Comparison of ENCODE assay signal across 1 cellular context in the genomic region with DNA sequence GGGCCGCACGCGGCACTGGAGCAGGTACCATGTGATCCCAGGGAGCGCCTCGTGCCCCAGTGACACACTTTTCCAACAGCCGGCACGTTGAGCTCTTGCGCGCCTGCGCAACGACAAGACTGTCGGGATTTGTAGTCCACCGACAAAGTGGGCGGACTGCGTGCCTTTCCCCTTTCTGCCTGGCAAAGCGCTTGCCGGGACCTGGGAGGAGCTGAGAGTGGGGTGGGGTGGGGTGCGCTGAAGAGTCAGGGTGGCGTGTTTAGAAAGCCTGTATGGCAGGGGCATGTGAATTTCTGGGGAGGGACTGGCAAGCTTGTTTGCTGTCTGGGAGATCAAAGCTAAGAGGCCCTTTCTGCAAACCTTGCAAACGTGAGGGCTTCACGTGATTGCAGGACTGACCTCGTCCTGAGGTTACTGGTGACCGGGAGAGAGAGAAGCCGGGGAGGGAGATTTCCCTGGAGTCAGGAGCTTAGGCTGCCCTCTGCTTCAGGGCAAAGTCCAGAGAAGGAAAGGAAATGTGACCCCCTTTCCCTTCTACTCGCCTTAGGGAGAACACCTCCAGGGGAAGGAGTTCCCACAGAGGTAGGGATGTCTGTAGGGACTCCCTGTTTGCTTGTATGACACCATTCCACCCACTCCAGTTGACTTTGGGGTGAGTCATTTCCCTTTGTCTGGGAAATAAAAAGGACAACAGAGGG.
TF ChIP-seq lines count a peak whose summit lies in the region.

No MANE protein-coding gene starts in this region.

TF ChIP-seq in HepG2, 621 proteins besides CTCF, POLR2A, EP300 and RAD21 (continued from another document and continues in another):
- TF ChIP-seq ZNF276 (CRISPR knock-in tag; IDR thresholded peaks at IDR 0.05; ENCODE audit: low read depth): peak; percentile 99
- TF ChIP-seq ZNF44 (CRISPR knock-in tag; IDR thresholded peaks at IDR 0.05): peak; percentile 99
- peak; percentile 12; the same call in 1 of the 2 replicates for TF ChIP-seq ATRX (CRISPR knock-in tag; IDR thresholded peaks at IDR 0.05; ENCODE audit: borderline replicate concordance)
- TF ChIP-seq NFIC (IDR thresholded peaks at IDR 0.05; ENCODE audit: low read length): peak; percentile 87
- 0 out of 2 replicates have a peak, but pooled peaks have one; percentile 86 for TF ChIP-seq ZNF567 (CRISPR knock-in tag; IDR thresholded peaks at IDR 0.05; ENCODE audit: borderline replicate concordance)
- peak; percentile 99 for TF ChIP-seq ZNF543 (CRISPR knock-in tag; IDR thresholded peaks at IDR 0.05)
- peak; percentile 99 for TF ChIP-seq ARNT2 (CRISPR knock-in tag; IDR thresholded peaks at IDR 0.05; ENCODE audit: low read depth)
- TF ChIP-seq ZNF781 (CRISPR knock-in tag; IDR thresholded peaks at IDR 0.05; ENCODE audit: borderline replicate concordance, not compliant biosample characterization): peak; percentile 100
- TF ChIP-seq ZNF234 (CRISPR knock-in tag; conservative IDR thresholded peaks at IDR 0.05): 0 out of 2 replicates have a peak, but pooled peaks have one; percentile 80
- peak; percentile 97 for TF ChIP-seq ZBTB8A (CRISPR knock-in tag; IDR thresholded peaks at IDR 0.05; ENCODE audit: borderline replicate concordance, low read depth)
- TF ChIP-seq ZFP41 (CRISPR knock-in tag; IDR thresholded peaks at IDR 0.05; ENCODE audit: borderline replicate concordance): peak; percentile 93; the same call in 1 of the 2 replicates
- TF ChIP-seq ZKSCAN1 (IDR thresholded peaks at IDR 0.05; ENCODE audit: low read length): peak; percentile 52; the same call in 1 of the 2 replicates
- TF ChIP-seq ZNF143 (CRISPR knock-in tag; IDR thresholded peaks at IDR 0.05): peak; percentile 96
- TF ChIP-seq, protein P1, sequence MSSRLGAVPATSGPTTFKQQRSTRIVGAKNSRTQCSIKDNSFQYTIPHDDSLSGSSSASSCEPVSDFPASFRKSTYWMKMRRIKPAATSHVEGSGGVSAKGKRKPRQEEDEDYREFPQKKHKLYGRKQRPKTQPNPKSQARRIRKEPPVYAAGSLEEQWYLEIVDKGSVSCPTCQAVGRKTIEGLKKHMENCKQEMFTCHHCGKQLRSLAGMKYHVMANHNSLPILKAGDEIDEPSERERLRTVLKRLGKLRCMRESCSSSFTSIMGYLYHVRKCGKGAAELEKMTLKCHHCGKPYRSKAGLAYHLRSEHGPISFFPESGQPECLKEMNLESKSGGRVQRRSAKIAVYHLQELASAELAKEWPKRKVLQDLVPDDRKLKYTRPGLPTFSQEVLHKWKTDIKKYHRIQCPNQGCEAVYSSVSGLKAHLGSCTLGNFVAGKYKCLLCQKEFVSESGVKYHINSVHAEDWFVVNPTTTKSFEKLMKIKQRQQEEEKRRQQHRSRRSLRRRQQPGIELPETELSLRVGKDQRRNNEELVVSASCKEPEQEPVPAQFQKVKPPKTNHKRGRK (CRISPR knock-in tag; IDR thresholded peaks at IDR 0.05): no peak
- TF ChIP-seq CEBPB (IDR thresholded peaks at IDR 0.05; ENCODE audit: borderline replicate concordance, low read depth, low read length): no peak
- TF ChIP-seq, protein P2, sequence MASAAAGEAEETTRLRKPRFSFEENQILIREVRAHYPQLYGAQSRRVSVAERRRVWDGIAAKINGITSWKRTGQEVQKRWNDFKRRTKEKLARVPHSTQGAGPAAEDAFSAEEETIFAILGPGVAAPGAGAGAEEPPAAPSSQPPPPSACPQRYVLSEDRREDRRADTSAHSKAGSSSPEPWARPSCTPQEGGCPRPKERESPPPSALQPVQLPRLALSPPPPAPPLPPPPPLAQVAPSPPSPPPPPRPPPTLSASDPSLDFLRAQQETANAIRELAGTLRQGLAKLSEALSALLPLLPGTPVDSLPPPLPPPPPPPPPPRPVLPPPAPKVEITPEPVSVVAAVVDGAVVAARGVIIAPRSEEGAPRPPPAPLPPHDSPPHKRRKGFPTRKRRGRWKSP (CRISPR knock-in tag; IDR thresholded peaks at IDR 0.05): peak; percentile 95
- TF ChIP-seq ZNF383 (CRISPR knock-in tag; IDR thresholded peaks at IDR 0.05; ENCODE audit: borderline replicate concordance): peak; percentile 98; the same call in 1 of the 2 replicates
- TF ChIP-seq BRD4 (CRISPR knock-in tag; IDR thresholded peaks at IDR 0.05): no peak; the same call in none of the 2 replicates
- peak; percentile 81; the same call in 1 of the 2 replicates for TF ChIP-seq ZC3H13 (CRISPR knock-in tag; IDR thresholded peaks at IDR 0.05)
- TF ChIP-seq ZBTB2 (CRISPR knock-in tag; IDR thresholded peaks at IDR 0.05; ENCODE audit: low read depth): peak; percentile 92
- peak; percentile 98 for TF ChIP-seq ZNF709 (CRISPR knock-in tag; IDR thresholded peaks at IDR 0.05)
- TF ChIP-seq, protein P3, sequence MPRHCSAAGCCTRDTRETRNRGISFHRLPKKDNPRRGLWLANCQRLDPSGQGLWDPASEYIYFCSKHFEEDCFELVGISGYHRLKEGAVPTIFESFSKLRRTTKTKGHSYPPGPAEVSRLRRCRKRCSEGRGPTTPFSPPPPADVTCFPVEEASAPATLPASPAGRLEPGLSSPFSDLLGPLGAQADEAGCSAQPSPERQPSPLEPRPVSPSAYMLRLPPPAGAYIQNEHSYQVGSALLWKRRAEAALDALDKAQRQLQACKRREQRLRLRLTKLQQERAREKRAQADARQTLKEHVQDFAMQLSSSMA (CRISPR knock-in tag; IDR thresholded peaks at IDR 0.05): peak; percentile 93; the same call in 1 of the 2 replicates
- TF ChIP-seq REPIN1 (CRISPR knock-in tag; IDR thresholded peaks at IDR 0.05; ENCODE audit: borderline replicate concordance, low read depth): peak; percentile 93
- TF ChIP-seq AGO2 (optimal IDR thresholded peaks at IDR 0.05; ENCODE audit: low read depth, low read length): no peak
- TF ChIP-seq PATZ1 (CRISPR knock-in tag; IDR thresholded peaks at IDR 0.05): peak; percentile 99
- TF ChIP-seq ZNF749 (CRISPR knock-in tag; IDR thresholded peaks at IDR 0.05; ENCODE audit: borderline replicate concordance): peak; percentile 91
- peak; percentile 98 for TF ChIP-seq ZNF343 (CRISPR knock-in tag; IDR thresholded peaks at IDR 0.05)
- TF ChIP-seq, protein P4, sequence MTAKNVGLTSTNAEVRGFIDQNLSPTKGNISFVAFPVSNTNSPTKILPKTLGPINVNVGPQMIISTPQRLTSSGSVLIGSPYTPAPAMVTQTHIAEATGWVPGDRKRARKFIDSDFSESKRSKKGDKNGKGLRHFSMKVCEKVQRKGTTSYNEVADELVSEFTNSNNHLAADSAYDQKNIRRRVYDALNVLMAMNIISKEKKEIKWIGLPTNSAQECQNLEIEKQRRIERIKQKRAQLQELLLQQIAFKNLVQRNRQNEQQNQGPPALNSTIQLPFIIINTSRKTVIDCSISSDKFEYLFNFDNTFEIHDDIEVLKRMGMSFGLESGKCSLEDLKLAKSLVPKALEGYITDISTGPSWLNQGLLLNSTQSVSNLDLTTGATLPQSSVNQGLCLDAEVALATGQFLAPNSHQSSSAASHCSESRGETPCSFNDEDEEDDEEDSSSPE (CRISPR knock-in tag; IDR thresholded peaks at IDR 0.05): peak; percentile 97
- peak; percentile 95 for TF ChIP-seq ZZZ3 (CRISPR knock-in tag; IDR thresholded peaks at IDR 0.05; ENCODE audit: borderline replicate concordance)
- 0 out of 2 replicates have a peak, but pooled peaks have one; percentile 57 for TF ChIP-seq ZNF614 (CRISPR knock-in tag; IDR thresholded peaks at IDR 0.05; ENCODE audit: borderline replicate concordance)
- peak; percentile 98 for TF ChIP-seq NKX3-1 (CRISPR knock-in tag; IDR thresholded peaks at IDR 0.05)
- TF ChIP-seq TGIF2 (CRISPR knock-in tag; IDR thresholded peaks at IDR 0.05): peak; percentile 95
- no peak; the same call in 1 of the 2 replicates for TF ChIP-seq ZNF615 (CRISPR knock-in tag; IDR thresholded peaks at IDR 0.05; ENCODE audit: borderline replicate concordance)
- TF ChIP-seq ZNF260 (CRISPR knock-in tag; IDR thresholded peaks at IDR 0.05; ENCODE audit: borderline replicate concordance, low read depth): no peak
- peak; percentile 100 for TF ChIP-seq ZNF772 (CRISPR knock-in tag; IDR thresholded peaks at IDR 0.05)
- TF ChIP-seq, protein P5, sequence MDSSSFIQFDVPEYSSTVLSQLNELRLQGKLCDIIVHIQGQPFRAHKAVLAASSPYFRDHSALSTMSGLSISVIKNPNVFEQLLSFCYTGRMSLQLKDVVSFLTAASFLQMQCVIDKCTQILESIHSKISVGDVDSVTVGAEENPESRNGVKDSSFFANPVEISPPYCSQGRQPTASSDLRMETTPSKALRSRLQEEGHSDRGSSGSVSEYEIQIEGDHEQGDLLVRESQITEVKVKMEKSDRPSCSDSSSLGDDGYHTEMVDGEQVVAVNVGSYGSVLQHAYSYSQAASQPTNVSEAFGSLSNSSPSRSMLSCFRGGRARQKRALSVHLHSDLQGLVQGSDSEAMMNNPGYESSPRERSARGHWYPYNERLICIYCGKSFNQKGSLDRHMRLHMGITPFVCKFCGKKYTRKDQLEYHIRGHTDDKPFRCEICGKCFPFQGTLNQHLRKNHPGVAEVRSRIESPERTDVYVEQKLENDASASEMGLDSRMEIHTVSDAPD (CRISPR knock-in tag; IDR thresholded peaks at IDR 0.05): peak; percentile 98
- peak; percentile 93 for TF ChIP-seq ZNF724P (CRISPR knock-in tag; IDR thresholded peaks at IDR 0.05; ENCODE audit: borderline replicate concordance)
- TF ChIP-seq, protein P6, sequence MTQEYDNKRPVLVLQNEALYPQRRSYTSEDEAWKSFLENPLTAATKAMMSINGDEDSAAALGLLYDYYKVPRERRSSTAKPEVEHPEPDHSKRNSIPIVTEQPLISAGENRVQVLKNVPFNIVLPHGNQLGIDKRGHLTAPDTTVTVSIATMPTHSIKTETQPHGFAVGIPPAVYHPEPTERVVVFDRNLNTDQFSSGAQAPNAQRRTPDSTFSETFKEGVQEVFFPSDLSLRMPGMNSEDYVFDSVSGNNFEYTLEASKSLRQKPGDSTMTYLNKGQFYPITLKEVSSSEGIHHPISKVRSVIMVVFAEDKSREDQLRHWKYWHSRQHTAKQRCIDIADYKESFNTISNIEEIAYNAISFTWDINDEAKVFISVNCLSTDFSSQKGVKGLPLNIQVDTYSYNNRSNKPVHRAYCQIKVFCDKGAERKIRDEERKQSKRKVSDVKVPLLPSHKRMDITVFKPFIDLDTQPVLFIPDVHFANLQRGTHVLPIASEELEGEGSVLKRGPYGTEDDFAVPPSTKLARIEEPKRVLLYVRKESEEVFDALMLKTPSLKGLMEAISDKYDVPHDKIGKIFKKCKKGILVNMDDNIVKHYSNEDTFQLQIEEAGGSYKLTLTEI (CRISPR knock-in tag; conservative IDR thresholded peaks at IDR 0.05): no peak
- peak; percentile 100 for TF ChIP-seq RXRA (CRISPR knock-in tag; IDR thresholded peaks at IDR 0.05)
- TF ChIP-seq, protein P7, sequence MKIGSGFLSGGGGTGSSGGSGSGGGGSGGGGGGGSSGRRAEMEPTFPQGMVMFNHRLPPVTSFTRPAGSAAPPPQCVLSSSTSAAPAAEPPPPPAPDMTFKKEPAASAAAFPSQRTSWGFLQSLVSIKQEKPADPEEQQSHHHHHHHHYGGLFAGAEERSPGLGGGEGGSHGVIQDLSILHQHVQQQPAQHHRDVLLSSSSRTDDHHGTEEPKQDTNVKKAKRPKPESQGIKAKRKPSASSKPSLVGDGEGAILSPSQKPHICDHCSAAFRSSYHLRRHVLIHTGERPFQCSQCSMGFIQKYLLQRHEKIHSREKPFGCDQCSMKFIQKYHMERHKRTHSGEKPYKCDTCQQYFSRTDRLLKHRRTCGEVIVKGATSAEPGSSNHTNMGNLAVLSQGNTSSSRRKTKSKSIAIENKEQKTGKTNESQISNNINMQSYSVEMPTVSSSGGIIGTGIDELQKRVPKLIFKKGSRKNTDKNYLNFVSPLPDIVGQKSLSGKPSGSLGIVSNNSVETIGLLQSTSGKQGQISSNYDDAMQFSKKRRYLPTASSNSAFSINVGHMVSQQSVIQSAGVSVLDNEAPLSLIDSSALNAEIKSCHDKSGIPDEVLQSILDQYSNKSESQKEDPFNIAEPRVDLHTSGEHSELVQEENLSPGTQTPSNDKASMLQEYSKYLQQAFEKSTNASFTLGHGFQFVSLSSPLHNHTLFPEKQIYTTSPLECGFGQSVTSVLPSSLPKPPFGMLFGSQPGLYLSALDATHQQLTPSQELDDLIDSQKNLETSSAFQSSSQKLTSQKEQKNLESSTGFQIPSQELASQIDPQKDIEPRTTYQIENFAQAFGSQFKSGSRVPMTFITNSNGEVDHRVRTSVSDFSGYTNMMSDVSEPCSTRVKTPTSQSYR (CRISPR knock-in tag; IDR thresholded peaks at IDR 0.05; ENCODE audit: borderline replicate concordance): peak; percentile 68
- 0 out of 2 replicates have a peak, but pooled peaks have one; percentile 8 for TF ChIP-seq ZBTB7A (CRISPR knock-in tag; IDR thresholded peaks at IDR 0.05)
- no peak for TF ChIP-seq ZNF382 (CRISPR knock-in tag; IDR thresholded peaks at IDR 0.05; ENCODE audit: borderline replicate concordance)
- peak; percentile 74 for TF ChIP-seq KMT2B (CRISPR knock-in tag; IDR thresholded peaks at IDR 0.05)
